In genomic region chr7:6376820-6377219, GRCh38 we compare ENCODE assay signal across 10 cellular contexts. TPM values are rescaled to one million over a fixed set of nuclear protein-coding genes. Genes with fewer than 3 reads are reported as not detected.
DNase-seq lines count a peak whose midpoint lies in the region; ATAC-seq, FAIRE-seq and TF ChIP-seq lines count a peak whose summit lies in the region.
"Had no signal": no experiment of that assay in that cellular context is flagged by ENCODE, and none has a peak within 500 bp of the region (broad histone marks: within the 10 kb centered on the region; RNA-seq: fewer than 3 reads in every experiment).

No MANE protein-coding gene starts in this region.

- H3K9me3 ChIP-seq in kidney (ENCODE audit: control insufficient read depth in 1 of 2, low read length in 2 of 2) = no peaks in the 10 kb centered on the region
- no peaks in the 10 kb centered on the region for H3K9me3 ChIP-seq in subcutaneous abdominal adipose tissue (ENCODE audit: control insufficient read depth in 5 of 5, low read length in 5 of 5)

- no peaks in the 10 kb centered on the region for H3K36me3 ChIP-seq in kidney (ENCODE audit: control insufficient read depth in 1 of 2, insufficient read depth in 2 of 2, low read length in 2 of 2)
- H3K36me3 ChIP-seq in subcutaneous abdominal adipose tissue (ENCODE audit: control insufficient read depth in 5 of 5, insufficient read depth in 5 of 5, low read length in 5 of 5) = no peaks in the 10 kb centered on the region

- FAIRE-seq in kidney (lab: Jason Lieb, UNC) (no peak), D721Med (lab: Jason Lieb, UNC) (no peak)

- peaks cover 20% of the 10 kb centered on the region for H3K36me3 Mint-ChIP-seq in activated CD8-positive, alpha-beta memory T cell treated with anti-CD3 and anti-CD28 coated beads, Interleukin-2, amount 10 ng/mL, durations not matched to agents 7 days and 5 days
- H3K36me3 Mint-ChIP-seq in activated T-helper 17 cell treated with anti-CD3 and anti-CD28 coated beads, Interleukin-2, amount 50 U/mL, for 72 hours (ENCODE audit: low read depth) = peaks cover 59% of the 10 kb centered on the region

- no peaks in the 10 kb centered on the region for H3K27me3 Mint-ChIP-seq in activated CD8-positive, alpha-beta memory T cell treated with anti-CD3 and anti-CD28 coated beads, Interleukin-2, amount 10 ng/mL, durations not matched to agents 7 days and 5 days
- no peaks in the 10 kb centered on the region for H3K27me3 Mint-ChIP-seq in activated T-helper 17 cell treated with anti-CD3 and anti-CD28 coated beads, Interleukin-2, amount 50 U/mL, for 72 hours

- H3K4me1 Mint-ChIP-seq in activated CD8-positive, alpha-beta memory T cell treated with anti-CD3 and anti-CD28 coated beads, Interleukin-2, amount 10 ng/mL, durations not matched to agents 7 days and 5 days = peaks cover 47% of the 10 kb centered on the region
- peaks cover 24% of the 10 kb centered on the region for H3K4me1 Mint-ChIP-seq in activated T-helper 17 cell treated with anti-CD3 and anti-CD28 coated beads, Interleukin-2, amount 50 U/mL, for 72 hours

- peak overlapping the region; percentile 36 for H3K4me3 Mint-ChIP-seq in activated CD8-positive, alpha-beta memory T cell treated with anti-CD3 and anti-CD28 coated beads, Interleukin-2, amount 10 ng/mL, durations not matched to agents 7 days and 5 days
- H3K4me3 Mint-ChIP-seq in activated T-helper 17 cell treated with anti-CD3 and anti-CD28 coated beads, Interleukin-2, amount 50 U/mL, for 72 hours = peak overlapping the region; percentile 60

- intact Hi-C loops in kidney (cut with DNase I) = no loop called here

- in situ Hi-C loops in G401 (cut with HindIII; ENCODE audit: low sequenced_read_pairs) = no loop called here

- no peak for DNase-seq in activated CD8-positive, alpha-beta memory T cell treated with anti-CD3 and anti-CD28 coated beads, Interleukin-2, amount 10 ng/mL, durations not matched to agents 7 days and 5 days
- DNase-seq in activated CD8-positive, alpha-beta memory T cell treated with anti-CD3 and anti-CD28 coated beads, Interleukin-2, amount 50 U/mL, for 4 hours = no peak
- no peak for DNase-seq in kidney
- DNase-seq in D721Med (ENCODE audit: insufficient read length, low spot score) = no peak
- DNase-seq in G401 (ENCODE audit: low spot score) = no peak
- DNase-seq in putamen (ENCODE audit: low spot score) = no peak
- DNase-seq: AML-193, SW 1271 had no signal

- CTCF ChIA-PET in activated CD8-positive, alpha-beta memory T cell treated with anti-CD3 and anti-CD28 coated beads, Interleukin-2, amount 10 ng/mL, durations not matched to agents 7 days and 5 days (lab: Charles Lee) = interaction anchor here (0.7 kb wide), 1 partner anchor 58 kb away, joined by 4 read pairs; no protein-coding TSS in a partner anchor

- H3K4me1 ChIP-seq in kidney (ENCODE audit: control insufficient read depth in 1 of 2, insufficient read depth in 1 of 2, low read depth in 1 of 2, low read length in 2 of 2) = peaks cover 8 to 16% of the 10 kb centered on the region in 2 donors
- H3K4me1 ChIP-seq in subcutaneous abdominal adipose tissue (ENCODE audit: control insufficient read depth in 5 of 5, insufficient read depth in 5 of 5, low read length in 5 of 5) = peaks cover 3 to 45% (median 35%) of the 10 kb centered on the region in 5 donors

- peak overlapping the region; percentile 23 to 42 for H3K4me3 ChIP-seq in kidney (ENCODE audit: low read length in 2 of 2)
- peak overlapping the region in 4 of 5 donors; percentile 1 to 50 (median 38) for H3K4me3 ChIP-seq in subcutaneous abdominal adipose tissue (ENCODE audit: low read depth in 1 of 5, low read length in 5 of 5)

- TF ChIP-seq CTCF in kidney (IDR thresholded peaks at IDR 0.05; ENCODE audit: borderline replicate concordance, extremely low read depth, insufficient read depth) (no peak), D721Med (IDR thresholded peaks at IDR 0.05; ENCODE audit: insufficient read depth, missing control alignments) (no peak)

- H3K27ac ChIP-seq in kidney (ENCODE audit: low read depth in 2 of 2, low read length in 2 of 2) (no peak overlapping the region), subcutaneous abdominal adipose tissue (ENCODE audit: low read depth, low read length) (peak overlapping the region; percentile 69)

- H3K27ac Mint-ChIP-seq in activated CD8-positive, alpha-beta memory T cell treated with anti-CD3 and anti-CD28 coated beads, Interleukin-2, amount 10 ng/mL, durations not matched to agents 7 days and 5 days = no peak overlapping the region
- H3K27ac Mint-ChIP-seq in activated T-helper 17 cell treated with anti-CD3 and anti-CD28 coated beads, Interleukin-2, amount 50 U/mL, for 72 hours = peak overlapping the region; percentile 33

- H3K9ac ChIP-seq in kidney (ENCODE audit: low read length in 2 of 2) (no peak overlapping the region), subcutaneous abdominal adipose tissue (ENCODE audit: low read length in 5 of 5) (peak overlapping the region in 3 of 5 donors; percentile 10 to 56 (median 28))

- ATAC-seq in activated CD8-positive, alpha-beta memory T cell treated with anti-CD3 and anti-CD28 coated beads, Interleukin-2, amount 10 ng/mL, durations not matched to agents 7 days and 5 days = no peak
- ATAC-seq in activated T-helper 17 cell treated with anti-CD3 and anti-CD28 coated beads, Interleukin-2, amount 50 U/mL, for 72 hours (replicated peaks) = no peak

- H3K9me3 Mint-ChIP-seq in activated CD8-positive, alpha-beta memory T cell treated with anti-CD3 and anti-CD28 coated beads, Interleukin-2, amount 10 ng/mL, durations not matched to agents 7 days and 5 days (ENCODE audit: low read depth) = no peaks in the 10 kb centered on the region
- H3K9me3 Mint-ChIP-seq in activated T-helper 17 cell treated with anti-CD3 and anti-CD28 coated beads, Interleukin-2, amount 50 U/mL, for 72 hours = no peaks in the 10 kb centered on the region

- H3K27me3 ChIP-seq in subcutaneous abdominal adipose tissue (ENCODE audit: control insufficient read depth in 5 of 5, insufficient read depth in 4 of 5, low read length in 5 of 5) = no peaks in the 10 kb centered on the region

RNA-seq across cellular contexts. Expression of gene RAC1, which starts 2.5 kb away (rescaled TPM):
- total RNA-seq in activated CD8-positive, alpha-beta memory T cell treated with anti-CD3 and anti-CD28 coated beads, Interleukin-2, amount 10 ng/mL, durations not matched to agents 7 days and 5 days = 100 to 1,000 TPM; 157 to 174 TPM
- total RNA-seq in activated T-helper 17 cell treated with anti-CD3 and anti-CD28 coated beads, Interleukin-2, amount 50 U/mL, for 72 hours = 100 to 1,000 TPM in 1 of 2 donors, 10 to 100 TPM in 1; 96.1 to 182 TPM
- 321 TPM for total RNA-seq in kidney
- polyA plus RNA-seq in kidney (ENCODE audit: insufficient read depth, low read depth, low replicate concordance) = 295 TPM
- 13.2 and 23.9 TPM in 2 replicates for total RNA-seq in G401 (2014; rRNA removed; shearing (Covaris generic))

RNA-seq across cellular contexts. Expression of gene FAM220A, which starts 28.1 kb away (rescaled TPM):
- 10 to 100 TPM in 1 of 2 experiments, 1 to 10 TPM in 1; 9.9 to 10.7 TPM for total RNA-seq in activated CD8-positive, alpha-beta memory T cell treated with anti-CD3 and anti-CD28 coated beads, Interleukin-2, amount 10 ng/mL, durations not matched to agents 7 days and 5 days
- 10 to 100 TPM; 11.7 to 13.4 TPM for total RNA-seq in activated T-helper 17 cell treated with anti-CD3 and anti-CD28 coated beads, Interleukin-2, amount 50 U/mL, for 72 hours
- 11.6 TPM for total RNA-seq in kidney
- 11.8 TPM for polyA plus RNA-seq in kidney (ENCODE audit: insufficient read depth, low read depth, low replicate concordance)
- total RNA-seq in G401 (2014; rRNA removed; shearing (Covaris generic)) = 16.5 and 29.0 TPM in 2 replicates

Comparison
In these comparisons a context has a peak if more than half of its experiments do, and no peak if none do; other contexts are left out.
1. H3K9ac ChIP-seq: peak in subcutaneous abdominal adipose tissue (3 of 5); none in kidney (0 of 2).